Comparison of ENCODE assay signal across 16 cellular contexts in genomic region chr2:120036145-120036544, GRCh38.
"Had no signal": no experiment of that assay in that cellular context is flagged by ENCODE, and none has a peak within 500 bp of the region (broad histone marks: within the 10 kb centered on the region; RNA-seq: fewer than 3 reads in every experiment).

No MANE protein-coding gene starts in this region.

- H3K36me3 ChIP-seq: spleen, upper lobe of left lung had no signal

- H3K27ac Mint-ChIP-seq: activated naive CD4-positive, alpha-beta T cell treated with anti-CD3 and anti-CD28 coated beads, Interleukin-2, amount 50 U/mL, for 24 hours had no signal

- H3K4me3 Mint-ChIP-seq: activated naive CD4-positive, alpha-beta T cell treated with anti-CD3 and anti-CD28 coated beads, Interleukin-2, amount 50 U/mL, for 24 hours had no signal

- H3K4me3 ChIP-seq: body of pancreas, spleen, upper lobe of left lung had no signal

- ATAC-seq: body of pancreas had no signal

- H3K27me3 ChIP-seq: body of pancreas, spleen, upper lobe of left lung had no signal

- DNase-seq: activated CD4-positive, alpha-beta T cell treated with anti-CD3 and anti-CD28 coated beads for 1 hour; activated CD4-positive, alpha-beta T cell treated with anti-CD3 and anti-CD28 coated beads, Interleukin-2, amount 50 U/mL, for 1 hour; activated gamma-delta T cell treated with Interleukin-2 at 50 U/mL for 16 hours; activated T-cell treated with anti-CD3 and anti-CD28 coated beads, Interleukin-2, amount 50 U/mL, for 1 hour; anterior cingulate cortex; body of pancreas; glutamatergic neuron; hippocampal formation; occipital lobe; spleen; stimulated activated CD4-positive, alpha-beta T cell treated with anti-CD3 and anti-CD28 coated beads, Interleukin-4, amount 100 ng/mL, for 1 hour; stimulated activated naive CD4-positive, alpha-beta T cell; T-helper 9 cell; upper lobe of left lung had no signal

- H3K27me3 Mint-ChIP-seq: activated naive CD4-positive, alpha-beta T cell treated with anti-CD3 and anti-CD28 coated beads, Interleukin-2, amount 50 U/mL, for 24 hours had no signal

- H3K9me3 ChIP-seq: body of pancreas, spleen, upper lobe of left lung had no signal

- H3K27ac ChIP-seq: body of pancreas, epithelial cell of prostate, spleen, upper lobe of left lung had no signal

- H3K4me1 ChIP-seq: spleen, upper lobe of left lung had no signal
